24 cellular contexts compared by ENCODE assay signal in genomic region chr7:4265676-4266075, GRCh38.
"Had no signal": no experiment of that assay in that cellular context is flagged by ENCODE, and none has a peak within 500 bp of the region (broad histone marks: within the 10 kb centered on the region; RNA-seq: fewer than 3 reads in every experiment).

No MANE protein-coding gene starts in this region.

- H3K9me3 ChIP-seq: adrenal gland, SJSA1 had no signal

- H3K4me1 ChIP-seq: adrenal gland, SJSA1 had no signal

- DNase-seq: activated CD4-positive, alpha-beta T cell treated with anti-CD3 and anti-CD28 coated beads for 48 hours; activated CD4-positive, alpha-beta T cell treated with anti-CD3 and anti-CD28 coated beads, Interleukin-2, amount 50 U/mL, for 4 hours; activated CD4-positive, CD25-positive, alpha-beta regulatory T cell treated with anti-CD3 and anti-CD28 coated beads, Interleukin-2, amount 50 U/mL, for 72 hours; activated CD8-positive, alpha-beta T cell treated with anti-CD3 and anti-CD28 coated beads, Interleukin-2, amount 10 ng/mL, durations not matched to agents 7 days and 5 days; activated gamma-delta T cell treated with Interleukin-2 at 50 U/mL for 16 hours; activated naive CD4-positive, alpha-beta T cell treated with anti-CD3 and anti-CD28 coated beads, Interleukin-2, amount 10 ng/mL, durations not matched to agents 7 days and 5 days; activated naive CD8-positive, alpha-beta T cell treated with anti-CD3 and anti-CD28 coated beads, Interleukin-2, amount 10 ng/mL, durations not matched to agents 7 days and 5 days; activated T-cell treated with anti-CD3 and anti-CD28 coated beads, Interleukin-2, amount 50 U/mL, for 72 hours; anterior cingulate cortex; IMR-90; Kasumi-1; KBM-7; NCI-H146; NCI-H187 treated with DMSO at 0.1 percent for 48 hours; NCI-H2081 treated with DMSO at 0.1 percent for 48 hours; NCI-H446; NCI-H524; PC-3; SHP77 had no signal

- H3K4me3 Mint-ChIP-seq: activated CD8-positive, alpha-beta T cell treated with anti-CD3 and anti-CD28 coated beads, Interleukin-2, amount 10 ng/mL, durations not matched to agents 7 days and 5 days; activated naive CD4-positive, alpha-beta T cell treated with anti-CD3 and anti-CD28 coated beads, Interleukin-2, amount 10 ng/mL, durations not matched to agents 7 days and 5 days; activated naive CD8-positive, alpha-beta T cell treated with anti-CD3 and anti-CD28 coated beads, Interleukin-2, amount 10 ng/mL, durations not matched to agents 7 days and 5 days; activated T-cell treated with anti-CD3 and anti-CD28 coated beads, Interleukin-2, amount 50 U/mL, for 72 hours; T-helper 1 cell treated with Interleukin-12 subunit alpha and Interleukin-12 subunit beta and Interleukin-4 antibody, amounts not matched to agents 30 μg/mL and 1 μg/mL, for 36 hours; WTC11 had no signal

- ATAC-seq: activated CD8-positive, alpha-beta T cell treated with anti-CD3 and anti-CD28 coated beads, Interleukin-2, amount 10 ng/mL, durations not matched to agents 7 days and 5 days; activated T-cell treated with anti-CD3 and anti-CD28 coated beads, Interleukin-2, amount 50 U/mL, for 72 hours; PC-3 had no signal

- H3K9me3 Mint-ChIP-seq: activated naive CD4-positive, alpha-beta T cell treated with anti-CD3 and anti-CD28 coated beads, Interleukin-2, amount 10 ng/mL, durations not matched to agents 7 days and 5 days; activated T-cell treated with anti-CD3 and anti-CD28 coated beads, Interleukin-2, amount 50 U/mL, for 72 hours; activated T-helper 2 cell treated with anti-CD3 and anti-CD28 coated beads, Interferon-gamma antibody, Interleukin-2, Interleukin-4, amounts not matched to agents 10 μg/mL and 5 μg/mL and 100 μg/mL, durations not matched to agents 14 hours and 24 hours and 36 hours; WTC11 had no signal

- H3K36me3 Mint-ChIP-seq: activated naive CD8-positive, alpha-beta T cell treated with anti-CD3 and anti-CD28 coated beads, Interleukin-2, amount 10 ng/mL, durations not matched to agents 7 days and 5 days; WTC11 had no signal

- H3K27me3 ChIP-seq: adrenal gland, SJSA1 had no signal

- H3K27ac Mint-ChIP-seq: activated CD8-positive, alpha-beta T cell treated with anti-CD3 and anti-CD28 coated beads, Interleukin-2, amount 10 ng/mL, durations not matched to agents 7 days and 5 days; activated naive CD4-positive, alpha-beta T cell treated with anti-CD3 and anti-CD28 coated beads, Interleukin-2, amount 10 ng/mL, durations not matched to agents 7 days and 5 days; activated naive CD8-positive, alpha-beta T cell treated with anti-CD3 and anti-CD28 coated beads, Interleukin-2, amount 10 ng/mL, durations not matched to agents 7 days and 5 days; activated T-cell treated with anti-CD3 and anti-CD28 coated beads, Interleukin-2, amount 50 U/mL, for 72 hours; activated T-helper 2 cell treated with anti-CD3 and anti-CD28 coated beads, Interferon-gamma antibody, Interleukin-2, Interleukin-4, amounts not matched to agents 10 μg/mL and 5 μg/mL and 100 μg/mL, durations not matched to agents 14 hours and 24 hours and 36 hours; T-helper 1 cell treated with Interleukin-12 subunit alpha and Interleukin-12 subunit beta and Interleukin-4 antibody, amounts not matched to agents 30 μg/mL and 1 μg/mL, for 36 hours; WTC11 had no signal

- H3K27ac ChIP-seq: adrenal gland, SJSA1 had no signal

- H3K4me1 Mint-ChIP-seq: activated naive CD4-positive, alpha-beta T cell treated with anti-CD3 and anti-CD28 coated beads, Interleukin-2, amount 10 ng/mL, durations not matched to agents 7 days and 5 days; activated naive CD8-positive, alpha-beta T cell treated with anti-CD3 and anti-CD28 coated beads, Interleukin-2, amount 10 ng/mL, durations not matched to agents 7 days and 5 days had no signal
